ENCODE assay signal across 21 cellular contexts in the genomic region with DNA sequence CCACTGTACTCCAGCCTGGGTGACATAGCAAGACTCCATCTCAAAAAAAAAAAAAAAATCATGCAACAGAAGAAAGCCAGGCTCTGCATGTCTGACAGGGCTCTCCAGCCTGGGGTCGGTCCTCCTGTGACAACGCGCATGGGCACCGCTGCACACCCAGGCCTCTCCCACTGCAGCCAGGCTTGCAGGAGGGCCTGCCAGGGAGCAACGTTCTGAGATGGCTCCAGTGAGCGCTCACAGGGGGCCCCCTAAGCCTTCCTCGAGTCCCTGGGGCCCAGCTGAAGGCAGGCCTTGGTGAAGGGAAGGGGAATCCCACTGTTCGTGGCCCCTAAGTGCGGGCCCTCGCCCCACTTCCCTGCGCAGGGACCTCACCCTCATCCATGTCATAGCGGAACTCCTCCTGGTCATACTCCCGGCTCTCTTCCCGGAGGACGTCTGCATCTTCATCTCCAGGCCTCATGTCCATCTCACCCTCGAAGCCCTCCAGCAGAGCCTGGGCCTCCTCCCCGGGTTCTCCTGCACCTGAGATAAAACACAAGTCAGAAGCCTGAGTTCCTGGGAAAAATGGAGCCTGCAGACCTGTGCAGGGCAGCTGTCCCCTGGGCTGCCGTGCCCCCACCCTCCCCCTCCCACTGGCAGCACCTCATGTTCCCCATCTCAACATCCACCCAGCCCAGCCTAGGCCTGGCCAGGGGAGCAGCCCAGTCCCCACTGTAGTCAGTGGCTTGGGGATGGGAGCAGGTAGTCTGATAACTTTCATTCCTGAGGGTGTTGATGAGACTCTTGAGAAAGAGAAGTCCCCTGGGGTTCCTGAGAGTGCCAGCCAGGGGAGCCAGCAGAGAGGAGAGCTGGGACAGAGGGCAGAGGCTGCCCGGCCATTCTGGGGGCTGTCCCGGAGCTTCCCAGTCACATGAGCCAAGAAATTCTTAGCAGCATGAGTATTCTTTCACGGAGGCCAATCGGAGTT. TPM values are rescaled to one million over a fixed set of nuclear protein-coding genes. Genes with fewer than 3 reads are reported as not detected.
A peak's percentile ranks its signal among the peaks of the same experiment; 100 is the strongest.
DNase-seq lines count a peak whose midpoint lies in the region; TF ChIP-seq lines count a peak whose summit lies in the region.
"Had no signal": no experiment of that assay in that cellular context is flagged by ENCODE, and none has a peak within 500 bp of the region (broad histone marks: within the 10 kb centered on the region; RNA-seq: fewer than 3 reads in every experiment).

No MANE protein-coding gene starts in this region.

- no TSS peak for BruUV-seq in MCF 10A (replicated peaks; lab: Mats Ljungman, UMichigan)

- no peak overlapping the region for H3K4me3 ChIP-seq in Peyer's patch
- no peak overlapping the region for H3K4me3 ChIP-seq in neuronal stem cell (ENCODE audit: low read length in 2 of 2)
- H3K4me3 ChIP-seq: A549, BLaER1 had no signal

- peak overlapping the region; percentile 19 for H3K18ac ChIP-seq in neuronal stem cell (ENCODE audit: low read length)

- H3K9me3 ChIP-seq in Peyer's patch (no peaks in the 10 kb centered on the region), neuronal stem cell (replicated peaks in 1 of 2; ENCODE audit: control insufficient read depth in 2 of 2, insufficient read depth in 1 of 2, low read depth in 1 of 2, low read length in 2 of 2) (peaks cover 0 to 2% of the 10 kb centered on the region in 2 donors)
- H3K9me3 ChIP-seq: A549, BLaER1 had no signal

- H4K8ac ChIP-seq in neuronal stem cell (ENCODE audit: low read depth, low read length): no peak overlapping the region

- H2BK12ac ChIP-seq in neuronal stem cell (ENCODE audit: low read length): no peak overlapping the region

- H3K36me3 ChIP-seq in Peyer's patch (no peaks in the 10 kb centered on the region), neuronal stem cell (replicated peaks in 1 of 2; ENCODE audit: control insufficient read depth in 2 of 2, insufficient read depth in 2 of 2, low read length in 2 of 2) (no peaks in the 10 kb centered on the region)
- H3K36me3 ChIP-seq: BLaER1 had no signal

- no peak overlapping the region for H4K91ac ChIP-seq in neuronal stem cell (ENCODE audit: low read depth, low read length, poor library complexity)

- POLR2A ChIA-PET in MCF 10A (lab: Yijun Ruan, JAX): no interaction called here
- POLR2A ChIA-PET in activated CD4-positive, alpha-beta T cell treated with anti-CD3 and anti-CD28 coated beads, Interleukin-2, amount 10 ng/mL, durations not matched to agents 7 days and 5 days (lab: Charles Lee): no interaction called here

- no peak overlapping the region for H2BK120ac ChIP-seq in neuronal stem cell (ENCODE audit: low read depth, low read length)

- H3K9ac ChIP-seq in neuronal stem cell (ENCODE audit: low read depth, low read length, poor library complexity): no peak overlapping the region
- H3K9ac ChIP-seq: BLaER1, KMS-11 had no signal

- H2BK15ac ChIP-seq in neuronal stem cell (ENCODE audit: low read length): no peak overlapping the region

- H3K4ac ChIP-seq in neuronal stem cell (ENCODE audit: low read length): no peak overlapping the region

- TF ChIP-seq POLR2A in Peyer's patch (IDR thresholded peaks at IDR 0.05): no peak

- H3K36me3 Mint-ChIP-seq in MCF 10A (ENCODE audit: insufficient read depth, unreplicated experiment): no peaks in the 10 kb centered on the region
- H3K36me3 Mint-ChIP-seq in activated CD4-positive, alpha-beta T cell treated with anti-CD3 and anti-CD28 coated beads, Interleukin-2, amount 10 ng/mL, durations not matched to agents 7 days and 5 days (ENCODE audit: low read depth): no peaks in the 10 kb centered on the region
- H3K36me3 Mint-ChIP-seq: CD8-positive, alpha-beta T cell had no signal

- intact Hi-C loops in MCF 10A (cut with micrococcal nuclease): no loop called here

- WGBS in neuronal stem cell (ENCODE audit: extremely low coverage in 2 of 2, insufficient read length in 2 of 2, insufficient replicate concordance in 1 of 2), 2 donors: no CpG with 5 or more reads among the region's 22 CpGs

- no peak overlapping the region for H3K14ac ChIP-seq in neuronal stem cell (ENCODE audit: low read length)

- H3K27ac ChIP-seq in C4-2B (peak overlapping the region; percentile 77), Peyer's patch (no peak overlapping the region), neuronal stem cell (replicated peaks; ENCODE audit: low read length) (no peak overlapping the region)
- H3K27ac ChIP-seq: A549, BLaER1, HL-60, KMS-11 had no signal

- no peak overlapping the region for H3K4me2 ChIP-seq in neuronal stem cell (ENCODE audit: insufficient read depth, low read length, poor library complexity, severe bottlenecking)
- H3K4me2 ChIP-seq: A549, BLaER1, KMS-11 had no signal

- CTCF ChIA-PET in MCF 10A (lab: Yijun Ruan, JAX): no interaction called here
- CTCF ChIA-PET in activated CD4-positive, alpha-beta T cell treated with anti-CD3 and anti-CD28 coated beads, Interleukin-2, amount 10 ng/mL, durations not matched to agents 7 days and 5 days (lab: Charles Lee): interaction anchor here (0.7 kb wide), 1 partner anchor 78 kb away, joined by 4 read pairs; no protein-coding TSS in a partner anchor

- H3K79me1 ChIP-seq in neuronal stem cell (ENCODE audit: low read depth, low read length): no peaks in the 10 kb centered on the region

- H3K23ac ChIP-seq in neuronal stem cell (ENCODE audit: low read depth, low read length, poor library complexity): peak overlapping the region; percentile 17

- H3K9me3 Mint-ChIP-seq in MCF 10A (ENCODE audit: unreplicated experiment): no peaks in the 10 kb centered on the region
- H3K9me3 Mint-ChIP-seq in activated CD4-positive, alpha-beta T cell treated with anti-CD3 and anti-CD28 coated beads, Interleukin-2, amount 10 ng/mL, durations not matched to agents 7 days and 5 days: no peaks in the 10 kb centered on the region
- H3K9me3 Mint-ChIP-seq: CD8-positive, alpha-beta T cell; H9 had no signal

- H3K27me3 ChIP-seq in Peyer's patch (no peaks in the 10 kb centered on the region), neuronal stem cell (ENCODE audit: control insufficient read depth in 3 of 3, insufficient read depth in 3 of 3, low read depth in 1 of 3, low read length in 3 of 3) (peaks cover 0 to 4% (median 0%) of the 10 kb centered on the region in 3 experiments)
- H3K27me3 ChIP-seq: BLaER1 had no signal

- H3K4me1 Mint-ChIP-seq in MCF 10A (ENCODE audit: insufficient read depth, unreplicated experiment): peaks cover 12% of the 10 kb centered on the region
- peaks cover 8% of the 10 kb centered on the region for H3K4me1 Mint-ChIP-seq in activated CD4-positive, alpha-beta T cell treated with anti-CD3 and anti-CD28 coated beads, Interleukin-2, amount 10 ng/mL, durations not matched to agents 7 days and 5 days

- peak overlapping the region; percentile 73 for H2AK5ac ChIP-seq in neuronal stem cell (ENCODE audit: low read depth, low read length)

- DNase-seq in Peyer's patch: peak in 2 of 3 donors; percentile 10 to 36
- DNase-seq in islet precursor cell: peak; percentile 42
- no peak for DNase-seq in neuronal stem cell (ENCODE audit: low spot score)
- DNase-seq in MCF 10A (ENCODE audit: unreplicated experiment): no peak
- no peak for DNase-seq in activated CD4-positive, alpha-beta T cell treated with anti-CD3 and anti-CD28 coated beads, Interleukin-2, amount 10 ng/mL, durations not matched to agents 7 days and 5 days
- DNase-seq in NCI-H446 treated with DMSO at 0.1 percent for 48 hours (lab: John Stamatoyannopoulos, UW): no peak
- DNase-seq in GOT3 (lab: John Stamatoyannopoulos, UW): no peak
- DNase-seq: Calu3, H9, NCI-H1048, NCI-H1436, NCI-H1930, NCI-H524 treated with DMSO at 0.1 percent for 48 hours, Right ventricle myocardium superior had no signal

- H2BK5ac ChIP-seq in neuronal stem cell (ENCODE audit: low read length): peak overlapping the region; percentile 42

- no peak overlapping the region for H2AFZ ChIP-seq in neuronal stem cell (ENCODE audit: low read length)

- H3K27ac Mint-ChIP-seq in MCF 10A (ENCODE audit: low read depth, unreplicated experiment): no peak overlapping the region
- no peak overlapping the region for H3K27ac Mint-ChIP-seq in activated CD4-positive, alpha-beta T cell treated with anti-CD3 and anti-CD28 coated beads, Interleukin-2, amount 10 ng/mL, durations not matched to agents 7 days and 5 days
- H3K27ac Mint-ChIP-seq: CD8-positive, alpha-beta T cell had no signal

- H3K27me3 Mint-ChIP-seq in MCF 10A (ENCODE audit: insufficient read depth, unreplicated experiment): no peaks in the 10 kb centered on the region
- H3K27me3 Mint-ChIP-seq in activated CD4-positive, alpha-beta T cell treated with anti-CD3 and anti-CD28 coated beads, Interleukin-2, amount 10 ng/mL, durations not matched to agents 7 days and 5 days: peaks cover 7% of the 10 kb centered on the region

- H3K4me1 ChIP-seq in Peyer's patch: peaks cover 0 to 16% (median 2%) of the 10 kb centered on the region in 4 donors
- peaks cover 0 to 2% of the 10 kb centered on the region in 2 donors for H3K4me1 ChIP-seq in neuronal stem cell (ENCODE audit: control insufficient read depth in 2 of 2, insufficient read depth in 1 of 2, low read depth in 1 of 2, low read length in 2 of 2)

- no peak for TF ChIP-seq CTCF in C4-2B (conservative IDR thresholded peaks at IDR 0.05)
- no peak for TF ChIP-seq CTCF in Peyer's patch (IDR thresholded peaks at IDR 0.05)
- no peak for TF ChIP-seq CTCF in MCF 10A (IDR thresholded peaks at IDR 0.05; ENCODE audit: unreplicated experiment)

- no peak overlapping the region for H3K4me3 Mint-ChIP-seq in MCF 10A (ENCODE audit: unreplicated experiment)
- H3K4me3 Mint-ChIP-seq in activated CD4-positive, alpha-beta T cell treated with anti-CD3 and anti-CD28 coated beads, Interleukin-2, amount 10 ng/mL, durations not matched to agents 7 days and 5 days: no peak overlapping the region
- H3K4me3 Mint-ChIP-seq: CD8-positive, alpha-beta T cell; H9 had no signal

RNA-seq across cellular contexts. Expression of a gene that starts 20.2 kb away (rescaled TPM):
- total RNA-seq in Peyer's patch (10 to 100 TPM in 1 of 4 donors, 1 to 10 TPM in 3; 2.5 to 11.0 (median 6.7) TPM), MCF 10A (2022) (0.51 and 0.52 TPM in 2 replicates)
- polyA plus RNA-seq in neuronal stem cell (2013, experiment 1 of 2): 0.82 TPM
- polyA plus RNA-seq in neuronal stem cell (2013, experiment 2 of 2): 0.89 TPM
- total RNA-seq in activated CD4-positive, alpha-beta T cell treated with anti-CD3 and anti-CD28 coated beads, Interleukin-2, amount 10 ng/mL, durations not matched to agents 7 days and 5 days: not detected
- total RNA-seq: HT1080, Right ventricle myocardium superior had no signal

RNA-seq across cellular contexts. Expression of a gene that starts 37.8 kb away (rescaled TPM):
- total RNA-seq in Peyer's patch (100 to 1,000 TPM in 3 of 4 donors, 10 to 100 TPM in 1; 66.0 to 249 (median 195) TPM), MCF 10A (2022) (4.9 and 7.6 TPM in 2 replicates)
- polyA plus RNA-seq in neuronal stem cell (2013, experiment 1 of 2): 9.1 TPM
- polyA plus RNA-seq in neuronal stem cell (2013, experiment 2 of 2): 8.5 TPM
- total RNA-seq in activated CD4-positive, alpha-beta T cell treated with anti-CD3 and anti-CD28 coated beads, Interleukin-2, amount 10 ng/mL, durations not matched to agents 7 days and 5 days: 10 to 100 TPM; 19.2 to 20.2 TPM

Comparison
In these comparisons a context has a peak if more than half of its experiments do, and no peak if none do; other contexts are left out.
1. DNase-seq: peak in Peyer's patch (2 of 3) and islet precursor cell (single experiment); none in neuronal stem cell (single experiment), MCF 10A (single experiment), activated CD4-positive, alpha-beta T cell treated with anti-CD3 and anti-CD28 coated beads, Interleukin-2, amount 10 ng/mL, durations not matched to agents 7 days and 5 days (single experiment), NCI-H446 treated with DMSO at 0.1 percent for 48 hours (single experiment) and GOT3 (single experiment).